In the genomic region with DNA sequence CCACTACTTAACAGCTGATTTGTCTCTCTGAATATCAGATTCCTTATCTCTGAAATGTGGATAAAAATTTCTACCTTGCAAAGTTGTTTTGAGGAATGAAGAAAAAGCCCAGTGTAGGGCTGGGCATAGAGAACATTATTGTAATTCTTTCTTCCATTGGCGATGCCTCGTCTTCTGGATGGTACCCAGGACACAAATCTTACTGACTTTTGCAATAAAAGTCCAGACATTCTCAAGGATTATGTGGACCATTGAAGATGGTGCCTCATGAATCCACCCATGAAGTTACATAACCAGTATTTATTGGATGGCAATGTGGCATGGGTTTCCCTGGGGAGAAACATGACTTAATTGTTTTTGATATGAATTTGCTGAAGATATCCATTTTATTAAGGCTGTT, we compare ENCODE assay signal across 26 cellular contexts. TPM values are rescaled to one million over a fixed set of nuclear protein-coding genes. Genes with fewer than 3 reads are reported as not detected.
DNase-seq lines count a peak whose midpoint lies in the region; ATAC-seq and TF ChIP-seq lines count a peak whose summit lies in the region.
"Had no signal": no experiment of that assay in that cellular context is flagged by ENCODE, and none has a peak within 500 bp of the region (broad histone marks: within the 10 kb centered on the region; RNA-seq: fewer than 3 reads in every experiment).

No MANE protein-coding gene starts in this region.

- DNase-seq in AG09309 (ENCODE audit: low read depth) (peak; percentile 58), MG63 (peak; percentile 13), fibroblast of the aortic adventitia (ENCODE audit: low read depth) (peak; percentile 33), sigmoid colon (no peak), uterus (no peak), type B pancreatic cell (ENCODE audit: extremely low spot score, unreplicated experiment) (no peak)
- DNase-seq: activated CD4-positive, alpha-beta T cell treated with anti-CD3 and anti-CD28 coated beads, Interleukin-2, amount 50 U/mL, for 48 hours; activated CD4-positive, CD25-positive, alpha-beta regulatory T cell treated with anti-CD3 and anti-CD28 coated beads, Interleukin-2, amount 50 U/mL, for 72 hours; activated naive CD4-positive, alpha-beta T cell; activated T-cell treated with anti-CD3 and anti-CD28 coated beads, Interleukin-2, amount 50 U/mL, for 72 hours; adrenal gland; DMS153; glutamatergic neuron; HCEC 1CT; left ventricle myocardium superior; NCI-H2081; NCI-H2227 treated with DMSO at 0.1 percent for 48 hours; NCI-H69; PC-9; stimulated activated naive B cell treated with anti-CD40 and anti-IgM and Interleukin-4, amounts not matched to agents 10 μg/mL and 1 μg/mL and 100 μg/mL, for 72 hours had no signal

- TF ChIP-seq CTCF in AG09309 (IDR thresholded peaks at IDR 0.05; ENCODE audit: control insufficient read depth, insufficient read depth, low read depth, low read length, missing control alignments), result no peak
- TF ChIP-seq CTCF in fibroblast of the aortic adventitia (IDR thresholded peaks at IDR 0.05; ENCODE audit: insufficient read depth, low read length), result no peak
- TF ChIP-seq CTCF in sigmoid colon (IDR thresholded peaks at IDR 0.05), result no peak
- no peak for TF ChIP-seq CTCF in uterus (IDR thresholded peaks at IDR 0.05)
- TF ChIP-seq CTCF in type B pancreatic cell (conservative IDR thresholded peaks at IDR 0.05), result no peak

- no peaks in the 10 kb centered on the region for H3K9me3 ChIP-seq in MG63
- H3K9me3 ChIP-seq in sigmoid colon, result no peaks in the 10 kb centered on the region
- H3K9me3 ChIP-seq in uterus, result no peaks in the 10 kb centered on the region
- H3K9me3 ChIP-seq: adrenal gland, BLaER1, neutrophil had no signal

- no peak for ATAC-seq in esophagus mucosa
- ATAC-seq in GM19395 (IDR thresholded peaks at IDR 0.05; ENCODE audit: unreplicated experiment), result no peak
- ATAC-seq: activated T-cell treated with anti-CD3 and anti-CD28 coated beads, Interleukin-2, amount 50 U/mL, for 72 hours; GM12878; left ventricle myocardium superior; stimulated activated naive B cell treated with anti-CD40 and anti-IgM and Interleukin-4, amounts not matched to agents 10 μg/mL and 1 μg/mL and 100 μg/mL, for 72 hours had no signal

- WGBS in sigmoid colon, 2 donors, result 96% methylated on average over 2 of the region's 2 CpGs

- TF ChIP-seq POLR2A in sigmoid colon (IDR thresholded peaks at IDR 0.05) (no peak), uterus (IDR thresholded peaks at IDR 0.05) (no peak)

- H3K36me3 ChIP-seq in MG63 (peaks cover 43% of the 10 kb centered on the region), sigmoid colon (peaks cover 0 to 16% (median 0%) of the 10 kb centered on the region in 4 donors), uterus (no peaks in the 10 kb centered on the region)
- H3K36me3 ChIP-seq: adrenal gland had no signal

- peak overlapping the region; percentile 22 to 75 (median 40) for H3K27ac ChIP-seq in sigmoid colon
- H3K27ac ChIP-seq in uterus, result peak overlapping the region in 1 of 2 donors; percentile 5
- H3K27ac ChIP-seq: adrenal gland, BLaER1, neutrophil, PC-9, SK-N-MC had no signal

- peak in 1 of 4 donors; percentile 66 for TF ChIP-seq EP300 in sigmoid colon (IDR thresholded peaks at IDR 0.05)

- no peak overlapping the region for H3K4me3 ChIP-seq in AG09309 (ENCODE audit: control insufficient read depth, low read depth, low read length)
- H3K4me3 ChIP-seq in MG63, result no peak overlapping the region
- H3K4me3 ChIP-seq in fibroblast of the aortic adventitia (ENCODE audit: low read depth, low read length), result no peak overlapping the region
- H3K4me3 ChIP-seq in sigmoid colon, result no peak overlapping the region
- no peak overlapping the region for H3K4me3 ChIP-seq in uterus
- H3K4me3 ChIP-seq: adrenal gland, BLaER1, GM12878, PC-9, SK-N-MC had no signal

- no peak overlapping the region for H3K27ac Mint-ChIP-seq in type B pancreatic cell
- H3K27ac Mint-ChIP-seq: activated T-cell treated with anti-CD3 and anti-CD28 coated beads, Interleukin-2, amount 50 U/mL, for 72 hours; stimulated activated naive B cell treated with anti-CD40 and anti-IgM and Interleukin-4, amounts not matched to agents 10 μg/mL and 1 μg/mL and 100 μg/mL, for 72 hours had no signal

- intact Hi-C loops in sigmoid colon (cut with DNase I), result loop anchor here (10.0 kb wide), 1 partner anchor 1139 kb away; no protein-coding TSS in a partner anchor
- intact Hi-C loops in uterus (cut with DNase I; ENCODE audit: low total_unique reads), result no loop called here

- H3K4me1 ChIP-seq in sigmoid colon (peaks cover 0 to 73% (median 45%) of the 10 kb centered on the region in 4 donors), uterus (peaks cover 0 to under 1% of the 10 kb centered on the region in 2 donors)
- H3K4me1 ChIP-seq: BLaER1 had no signal

- no peaks in the 10 kb centered on the region for H3K27me3 Mint-ChIP-seq in type B pancreatic cell
- H3K27me3 Mint-ChIP-seq: stimulated activated naive B cell treated with anti-CD40 and anti-IgM and Interleukin-4, amounts not matched to agents 10 μg/mL and 1 μg/mL and 100 μg/mL, for 72 hours had no signal

- H3K9me3 Mint-ChIP-seq in type B pancreatic cell, result no peaks in the 10 kb centered on the region
- H3K9me3 Mint-ChIP-seq: activated T-cell treated with anti-CD3 and anti-CD28 coated beads, Interleukin-2, amount 50 U/mL, for 72 hours; stimulated activated naive B cell treated with anti-CD40 and anti-IgM and Interleukin-4, amounts not matched to agents 10 μg/mL and 1 μg/mL and 100 μg/mL, for 72 hours had no signal

- H3K4me1 Mint-ChIP-seq in type B pancreatic cell (ENCODE audit: unreplicated experiment), result peaks cover 4% of the 10 kb centered on the region

- no peak overlapping the region for H3K4me3 Mint-ChIP-seq in type B pancreatic cell
- H3K4me3 Mint-ChIP-seq: activated T-cell treated with anti-CD3 and anti-CD28 coated beads, Interleukin-2, amount 50 U/mL, for 72 hours; stimulated activated naive B cell treated with anti-CD40 and anti-IgM and Interleukin-4, amounts not matched to agents 10 μg/mL and 1 μg/mL and 100 μg/mL, for 72 hours had no signal

- peaks cover 25% of the 10 kb centered on the region for H3K36me3 Mint-ChIP-seq in type B pancreatic cell

- H3K27me3 ChIP-seq in MG63, result no peaks in the 10 kb centered on the region
- no peaks in the 10 kb centered on the region for H3K27me3 ChIP-seq in sigmoid colon
- no peaks in the 10 kb centered on the region for H3K27me3 ChIP-seq in uterus
- H3K27me3 ChIP-seq: adrenal gland, BLaER1, neutrophil had no signal

RNA-seq across cellular contexts. Expression of a gene that starts 33.1 kb away (rescaled TPM):
- 39.0 and 88.6 TPM in 2 replicates for total RNA-seq in MG63 (2014; rRNA removed; shearing (Covaris generic); ENCODE audit: low replicate concordance)
- total RNA-seq in fibroblast of the aortic adventitia (ENCODE audit: low replicate concordance) (54.2 and 80.3 TPM in 2 replicates), sigmoid colon (10 to 100 TPM; 48.5 to 80.3 (median 73.7) TPM), uterus (100 to 1,000 TPM in 1 of 4 donors, 10 to 100 TPM in 3; 25.3 to 112 (median 43.8) TPM), esophagus mucosa (34.2 TPM), type B pancreatic cell (ENCODE audit: low replicate concordance) (61.1 and 80.4 TPM in 2 replicates)
- 10 to 100 TPM; 15.7 to 28.8 (median 16.8) TPM for polyA plus RNA-seq in sigmoid colon

Comparison
In these comparisons a context has a peak if more than half of its experiments do, and no peak if none do; other contexts are left out.
1. DNase-seq: peak in AG09309 (single experiment), MG63 (single experiment) and fibroblast of the aortic adventitia (single experiment); none in sigmoid colon (single experiment), uterus (0 of 2) and type B pancreatic cell (single experiment).